Comparison of ENCODE assay signal across 9 cellular contexts in the genomic region with DNA sequence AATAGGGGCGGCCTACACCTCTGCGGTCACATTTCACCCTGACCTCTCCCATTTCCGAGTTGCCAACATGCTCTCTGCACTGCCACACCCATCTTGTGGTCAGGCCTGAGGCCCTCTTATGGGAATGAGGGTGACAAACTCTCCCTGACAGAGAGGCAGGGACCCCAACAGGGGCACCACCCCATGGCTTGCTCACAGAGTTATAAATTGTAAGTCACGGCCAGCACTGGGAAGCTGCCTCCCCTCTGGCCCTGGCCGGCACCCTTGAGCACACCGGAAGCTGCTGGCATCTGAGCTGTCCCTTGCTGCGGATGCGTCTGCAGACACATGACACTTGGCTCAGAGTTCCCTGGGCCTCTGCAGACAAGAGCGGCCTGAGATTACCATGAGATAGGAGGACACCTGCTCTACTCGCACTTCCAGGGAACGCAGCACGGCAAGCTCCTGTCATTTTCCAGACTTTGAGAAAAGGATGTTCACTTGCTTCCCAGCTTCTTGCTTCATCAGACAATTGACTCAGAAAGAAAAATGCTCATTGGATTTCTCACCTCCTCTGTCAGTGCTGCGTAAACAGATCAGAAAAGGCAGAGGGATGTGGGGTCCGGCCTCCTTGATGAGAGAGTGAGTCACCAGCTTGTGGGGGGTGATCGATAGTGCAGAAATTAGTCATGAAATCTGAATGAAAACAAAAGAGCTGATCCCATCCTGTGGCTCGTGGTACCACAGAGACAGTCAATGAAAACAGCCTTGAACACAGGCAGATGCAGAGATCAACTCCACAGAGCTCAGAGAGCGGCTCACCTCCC.
A peak's percentile ranks its signal among the peaks of the same experiment; 100 is the strongest.
DNase-seq lines count a peak whose midpoint lies in the region; ATAC-seq, FAIRE-seq and TF ChIP-seq lines count a peak whose summit lies in the region.
"Had no signal": no experiment of that assay in that cellular context is flagged by ENCODE, and none has a peak within 500 bp of the region (broad histone marks: within the 10 kb centered on the region; RNA-seq: fewer than 3 reads in every experiment).

No MANE protein-coding gene starts in this region.

- H3K4me3 ChIP-seq in epithelial cell of proximal tubule (ENCODE audit: low read depth, low read length), result no peak overlapping the region

- intact Hi-C loops in posterior cingulate gyrus (cut with DNase I), result no loop called here

- TF ChIP-seq CTCF in epithelial cell of proximal tubule (conservative IDR thresholded peaks at IDR 0.05; ENCODE audit: low read depth, low read length), result no peak

- peak; percentile 96 for DNase-seq in HT1080 (ENCODE audit: low read depth)
- DNase-seq in activated CD4-positive, alpha-beta T cell treated with anti-CD3 and anti-CD28 coated beads, Interleukin-2, amount 50 U/mL, for 48 hours, result peak; percentile 72 to 83
- DNase-seq in epithelial cell of proximal tubule (ENCODE audit: low read depth), result peak; percentile 84
- peak; percentile 59 to 71 for DNase-seq in stimulated activated CD4-positive, alpha-beta T cell treated with anti-CD3 and anti-CD28 coated beads, Interleukin-4, amount 100 ng/mL, for 48 hours (ENCODE audit: low read depth in 2 of 2)
- DNase-seq in GF-D8 (lab: John Stamatoyannopoulos, UW), result no peak
- no peak for DNase-seq in frontal cortex (ENCODE audit: low spot score in 2 of 2)
- no peak for DNase-seq in posterior cingulate gyrus
- DNase-seq: RPMI8226 had no signal

- FAIRE-seq in frontal cortex (lab: Jason Lieb, UNC), result no peak

- ATAC-seq in GM18907 (IDR thresholded peaks at IDR 0.05; ENCODE audit: unreplicated experiment), result no peak

Comparison
In these comparisons a context has a peak if more than half of its experiments do, and no peak if none do; other contexts are left out.
1. DNase-seq: peak in HT1080 (single experiment), activated CD4-positive, alpha-beta T cell treated with anti-CD3 and anti-CD28 coated beads, Interleukin-2, amount 50 U/mL, for 48 hours (2 of 2), epithelial cell of proximal tubule (single experiment) and stimulated activated CD4-positive, alpha-beta T cell treated with anti-CD3 and anti-CD28 coated beads, Interleukin-4, amount 100 ng/mL, for 48 hours (2 of 2); none in GF-D8 (single experiment), frontal cortex (0 of 2) and posterior cingulate gyrus (0 of 10).